ENCODE assay signal across 10 cellular contexts in genomic region chr21:26801524-26801923, GRCh38. TPM values are rescaled to one million over a fixed set of nuclear protein-coding genes. Genes with fewer than 3 reads are reported as not detected.
DNase-seq lines count a peak whose midpoint lies in the region; ATAC-seq and TF ChIP-seq lines count a peak whose summit lies in the region.
"Had no signal": no experiment of that assay in that cellular context is flagged by ENCODE, and none has a peak within 500 bp of the region (broad histone marks: within the 10 kb centered on the region; RNA-seq: fewer than 3 reads in every experiment).

No MANE protein-coding gene starts in this region.

- peaks cover 38% of the 10 kb centered on the region for H3K4me1 ChIP-seq in adipocyte (ENCODE audit: control insufficient read depth, insufficient read depth, low read length)
- H3K4me1 ChIP-seq in heart right ventricle = peaks cover 0 to 46% (median 15%) of the 10 kb centered on the region in 9 donors

- peak; percentile 87 for DNase-seq in BJ (ENCODE audit: low read depth)
- peak; percentile 89 for DNase-seq in adipocyte (ENCODE audit: low read depth)
- no peak for DNase-seq in heart right ventricle
- no peak for DNase-seq in sciatic nerve (ENCODE audit: low spot score)
- no peak for DNase-seq in activated naive CD4-positive, alpha-beta T cell treated with anti-CD3 and anti-CD28 coated beads for 36 hours
- no peak for DNase-seq in T1000 (lab: John Stamatoyannopoulos, UW)
- DNase-seq: islet precursor cell had no signal

- CTCF ChIA-PET in BJ (lab: Yijun Ruan, JAX) = interaction anchor here (0.7 kb wide), 1 partner anchor 31 kb away, joined by 3 read pairs; no protein-coding TSS in a partner anchor
- CTCF ChIA-PET in activated naive CD4-positive, alpha-beta T cell treated with anti-CD3 and anti-CD28 coated beads for 36 hours (lab: Charles Lee) = no interaction called here

- peak overlapping the region; percentile 83 for H3K9ac ChIP-seq in adipocyte (ENCODE audit: low read length)

- H3K27me3 Mint-ChIP-seq in activated naive CD4-positive, alpha-beta T cell treated with anti-CD3 and anti-CD28 coated beads for 36 hours (ENCODE audit: low read depth) = peaks cover 11% of the 10 kb centered on the region

- POLR2A ChIA-PET in BJ (lab: Charles Lee) = interaction anchor here (0.6 to 0.9 kb wide), 3 partner anchors 13 to 43 kb away, joined by 3 to 7 read pairs (median 3); no protein-coding TSS in a partner anchor

- H3K36me3 ChIP-seq in BJ (ENCODE audit: control insufficient read depth, insufficient read depth, low read length) (no peaks in the 10 kb centered on the region), adipocyte (ENCODE audit: control insufficient read depth, insufficient read depth, low read length, severe bottlenecking) (no peaks in the 10 kb centered on the region), heart right ventricle (no peaks in the 10 kb centered on the region)

- no peaks in the 10 kb centered on the region for H3K9me3 Mint-ChIP-seq in activated naive CD4-positive, alpha-beta T cell treated with anti-CD3 and anti-CD28 coated beads for 36 hours
- H3K9me3 Mint-ChIP-seq: stimulated activated naive CD8-positive, alpha-beta T cell treated with anti-CD3 and anti-CD28 coated beads, Interleukin-15, Interleukin-2, amounts not matched to agents 100 ng/mL and 50 ng/mL, for 24 hours had no signal

- H3K4me3 Mint-ChIP-seq in activated naive CD4-positive, alpha-beta T cell treated with anti-CD3 and anti-CD28 coated beads for 36 hours = no peak overlapping the region
- H3K4me3 Mint-ChIP-seq: stimulated activated naive CD8-positive, alpha-beta T cell treated with anti-CD3 and anti-CD28 coated beads, Interleukin-15, Interleukin-2, amounts not matched to agents 100 ng/mL and 50 ng/mL, for 24 hours had no signal

- WGBS in heart right ventricle, 2 donors = 62 to 70% methylated on average over 1 of the region's 1 CpG

- H3K27ac Mint-ChIP-seq in activated naive CD4-positive, alpha-beta T cell treated with anti-CD3 and anti-CD28 coated beads for 36 hours = no peak overlapping the region
- H3K27ac Mint-ChIP-seq: stimulated activated naive CD8-positive, alpha-beta T cell treated with anti-CD3 and anti-CD28 coated beads, Interleukin-15, Interleukin-2, amounts not matched to agents 100 ng/mL and 50 ng/mL, for 24 hours had no signal

- intact Hi-C loops in heart right ventricle (cut with DNase I) = no loop called here
- intact Hi-C loops in sciatic nerve (cut with DNase I) = no loop called here
- intact Hi-C loops in activated naive CD4-positive, alpha-beta T cell treated with anti-CD3 and anti-CD28 coated beads for 36 hours (cut with micrococcal nuclease) = no loop called here

- H3K27ac ChIP-seq in heart right ventricle = peak overlapping the region; percentile 24 to 85 (median 68)

- H3K9me3 ChIP-seq in adipocyte (ENCODE audit: control insufficient read depth, low read length) = no peaks in the 10 kb centered on the region
- no peaks in the 10 kb centered on the region for H3K9me3 ChIP-seq in heart right ventricle

- H3K4me3 ChIP-seq in BJ (ENCODE audit: low read depth, low read length) (no peak overlapping the region), adipocyte (ENCODE audit: low read length) (peak overlapping the region; percentile 69), heart right ventricle (peak overlapping the region in 4 of 10 donors; percentile 4 to 19 (median 9))

- peak in 6 of 8 donors; percentile 15 to 54 (median 30) for ATAC-seq in heart right ventricle
- peak; percentile 70 for ATAC-seq in sciatic nerve
- ATAC-seq in HG02973 (IDR thresholded peaks at IDR 0.05; ENCODE audit: unreplicated experiment) = no peak
- ATAC-seq in HG03097 (IDR thresholded peaks at IDR 0.05; ENCODE audit: low FRiP score, unreplicated experiment) = no peak

- H3K4me1 Mint-ChIP-seq in activated naive CD4-positive, alpha-beta T cell treated with anti-CD3 and anti-CD28 coated beads for 36 hours (ENCODE audit: low read depth) = no peaks in the 10 kb centered on the region

- no peak for TF ChIP-seq CTCF in BJ (IDR thresholded peaks at IDR 0.05; ENCODE audit: insufficient read depth, low read depth, low read length)
- TF ChIP-seq CTCF in heart right ventricle (IDR thresholded peaks at IDR 0.05) = no peak

- no peaks in the 10 kb centered on the region for H3K27me3 ChIP-seq in BJ (ENCODE audit: control insufficient read depth, insufficient read depth, low read length)
- no peaks in the 10 kb centered on the region for H3K27me3 ChIP-seq in adipocyte (replicated peaks; ENCODE audit: control insufficient read depth, insufficient read depth, low read length)
- H3K27me3 ChIP-seq in heart right ventricle = no peaks in the 10 kb centered on the region

- no peaks in the 10 kb centered on the region for H3K36me3 Mint-ChIP-seq in activated naive CD4-positive, alpha-beta T cell treated with anti-CD3 and anti-CD28 coated beads for 36 hours (ENCODE audit: low read depth)

RNA-seq across cellular contexts. Expression of gene ADAMTS1, which starts 43.7 kb away (rescaled TPM):
- polyA plus RNA-seq in BJ (2011; rRNA removed) (651 and 1,081 TPM in 2 replicates), heart right ventricle (10 to 100 TPM; 20.4 to 29.8 TPM)
- 838 and 1,450 TPM in 2 replicates for polyA minus RNA-seq in BJ (2011; rRNA and poly(A)+ RNA removed)
- total RNA-seq in heart right ventricle (100 to 1,000 TPM in 2 of 10 donors, 10 to 100 TPM in 8; 43.7 to 169 (median 78.1) TPM), sciatic nerve (128 TPM)
- total RNA-seq in activated naive CD4-positive, alpha-beta T cell treated with anti-CD3 and anti-CD28 coated beads for 36 hours = not detected

Comparison
In these comparisons a context has a peak if more than half of its experiments do, and no peak if none do; other contexts are left out.
1. DNase-seq: peak in BJ (single experiment) and adipocyte (single experiment); none in heart right ventricle (0 of 2), sciatic nerve (single experiment), activated naive CD4-positive, alpha-beta T cell treated with anti-CD3 and anti-CD28 coated beads for 36 hours (single experiment) and T1000 (single experiment).
2. ATAC-seq: peak in heart right ventricle (6 of 8) and sciatic nerve (single experiment); none in HG02973 (single experiment) and HG03097 (single experiment).
3. RNA of gene ADAMTS1, which starts 43.7 kb away (total RNA-seq): 128 TPM in sciatic nerve (single experiment) and 43.7 to 169 TPM in heart right ventricle; not detected in activated naive CD4-positive, alpha-beta T cell treated with anti-CD3 and anti-CD28 coated beads for 36 hours; every median in the first group is over 10 times any median in the second.